9 cellular contexts compared by ENCODE assay signal in the genomic region with DNA sequence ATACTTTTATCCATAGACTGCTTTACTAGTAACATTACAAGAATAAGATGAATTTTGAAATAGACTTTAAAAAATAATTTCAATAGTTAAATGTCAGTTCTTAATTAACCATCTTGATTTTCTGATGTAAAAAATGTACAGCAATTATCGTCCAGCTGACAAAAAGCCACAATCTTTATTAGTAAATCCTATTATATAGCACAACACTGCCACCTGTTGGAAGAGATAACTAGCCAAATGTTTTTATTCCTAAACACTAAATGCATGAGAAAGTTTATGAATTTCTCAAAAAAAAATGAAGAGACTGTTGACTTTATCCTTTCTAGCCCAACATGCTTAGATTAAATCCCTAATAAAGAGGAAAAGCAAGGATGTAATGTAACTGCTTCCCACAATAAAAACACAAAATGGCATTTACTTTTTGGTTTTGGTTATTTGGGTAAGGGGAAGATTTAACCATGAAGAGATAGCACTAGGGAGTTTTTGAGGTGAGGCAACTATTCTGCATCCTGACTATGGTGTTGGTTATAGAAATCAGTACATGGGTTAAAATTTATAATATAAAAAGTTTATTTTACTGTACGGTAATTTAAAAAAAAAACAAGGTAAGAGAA. TPM values are rescaled to one million over a fixed set of nuclear protein-coding genes. Genes with fewer than 3 reads are reported as not detected.
DNase-seq lines count a peak whose midpoint lies in the region; ATAC-seq and TF ChIP-seq lines count a peak whose summit lies in the region.
"Had no signal": no experiment of that assay in that cellular context is flagged by ENCODE, and none has a peak within 500 bp of the region (broad histone marks: within the 10 kb centered on the region; RNA-seq: fewer than 3 reads in every experiment).

No MANE protein-coding gene starts in this region.

- peak in 1 of 7 experiments; percentile 22 for DNase-seq in CD8-positive, alpha-beta T cell
- DNase-seq in HFFc6 (peak; percentile 69), RKO (ENCODE audit: low spot score) (peak; percentile 60), erythroblast (lab: John Stamatoyannopoulos, UW) (peak; percentile 68 to 78), T-helper 9 cell (no peak), NCI-H128 (lab: John Stamatoyannopoulos, UW; ENCODE audit: unreplicated experiment) (no peak)
- no peak for DNase-seq in activated naive CD4-positive, alpha-beta T cell treated with anti-CD3 and anti-CD28 coated beads, Interleukin-2, amount 50 U/mL, for 16 hours

- H3K27me3 ChIP-seq in CD8-positive, alpha-beta T cell (ENCODE audit: insufficient read depth, low read length), result no peaks in the 10 kb centered on the region
- H3K27me3 ChIP-seq in parathyroid adenoma (ENCODE audit: control insufficient read depth, insufficient read depth, low read length), result no peaks in the 10 kb centered on the region

- no peak overlapping the region for H2AFZ ChIP-seq in parathyroid adenoma

- peaks cover 35% of the 10 kb centered on the region for H3K79me2 ChIP-seq in parathyroid adenoma

- peak; percentile 31 for ATAC-seq in CD8-positive, alpha-beta T cell

- peaks cover 12% of the 10 kb centered on the region for H3K36me3 Mint-ChIP-seq in CD8-positive, alpha-beta T cell
- H3K36me3 Mint-ChIP-seq in HFFc6 (ENCODE audit: low read depth), result peaks cover 11% of the 10 kb centered on the region

- H3K4me3 ChIP-seq in CD8-positive, alpha-beta T cell (ENCODE audit: low read depth, low read length), result no peak overlapping the region
- no peak overlapping the region for H3K4me3 ChIP-seq in parathyroid adenoma (ENCODE audit: low read depth, low read length)

- peaks cover 54% of the 10 kb centered on the region for H3K4me1 Mint-ChIP-seq in CD8-positive, alpha-beta T cell (ENCODE audit: low read depth)
- peaks cover 45% of the 10 kb centered on the region for H3K4me1 Mint-ChIP-seq in HFFc6 (ENCODE audit: low read depth)

- no peaks in the 10 kb centered on the region for H3K4me1 ChIP-seq in CD8-positive, alpha-beta T cell (ENCODE audit: insufficient read depth, low read length)
- H3K4me1 ChIP-seq in parathyroid adenoma, result no peaks in the 10 kb centered on the region

- no peaks in the 10 kb centered on the region for H3K27me3 Mint-ChIP-seq in CD8-positive, alpha-beta T cell (ENCODE audit: low read depth)
- peaks cover 2% of the 10 kb centered on the region; the same call in 1 of the 2 replicates for H3K27me3 Mint-ChIP-seq in HFFc6 (ENCODE audit: insufficient read depth)
- H3K27me3 Mint-ChIP-seq: IgD-negative memory B cell had no signal

- H3K9ac ChIP-seq in parathyroid adenoma, result no peak overlapping the region

- POLR2A ChIA-PET in CD8-positive, alpha-beta T cell (lab: Charles Lee), result interaction anchor here (1.8 kb wide), 1 partner anchor 139 kb away, joined by 6 read pairs; a partner anchor contains a TSS

- no peak overlapping the region for H3K4me3 Mint-ChIP-seq in CD8-positive, alpha-beta T cell
- no peak overlapping the region for H3K4me3 Mint-ChIP-seq in HFFc6

- intact Hi-C loops in CD8-positive, alpha-beta T cell (cut with DNase I, micrococcal nuclease), result loop anchor here (1.0 to 10.0 kb wide), 11 partner anchors 20 to 1779 kb away; a partner anchor contains a TSS

- no peaks in the 10 kb centered on the region for H3K9me3 Mint-ChIP-seq in CD8-positive, alpha-beta T cell
- no peaks in the 10 kb centered on the region; the same call in 1 of the 2 replicates for H3K9me3 Mint-ChIP-seq in HFFc6
- H3K9me3 Mint-ChIP-seq: IgD-negative memory B cell had no signal

- no peak overlapping the region for H3K4me2 ChIP-seq in parathyroid adenoma (ENCODE audit: low read length)

- no peak for TF ChIP-seq POLR2A in erythroblast (IDR thresholded peaks at IDR 0.05; ENCODE audit: low read length)

- TF ChIP-seq CTCF in CD8-positive, alpha-beta T cell (IDR thresholded peaks at IDR 0.05), result peak; percentile 95
- TF ChIP-seq CTCF in HFFc6 (IDR thresholded peaks at IDR 0.05), result peak; percentile 91
- TF ChIP-seq CTCF in parathyroid adenoma (IDR thresholded peaks at IDR 0.05), result peak; percentile 66

- CTCF ChIA-PET in CD8-positive, alpha-beta T cell (lab: Charles Lee), result interaction anchor here (0.7 to 7.3 kb wide), 23 partner anchors 8 to 789 kb away, joined by 3 to 99 read pairs (median 5); a partner anchor contains a TSS

- no peak overlapping the region for H3K27ac ChIP-seq in CD8-positive, alpha-beta T cell (ENCODE audit: low read depth, low read length)
- no peak overlapping the region for H3K27ac ChIP-seq in parathyroid adenoma

- H3K27ac Mint-ChIP-seq in CD8-positive, alpha-beta T cell, result no peak overlapping the region
- no peak overlapping the region for H3K27ac Mint-ChIP-seq in HFFc6

- no peaks in the 10 kb centered on the region for H3K9me3 ChIP-seq in CD8-positive, alpha-beta T cell (ENCODE audit: low read length)
- H3K9me3 ChIP-seq in parathyroid adenoma (ENCODE audit: control insufficient read depth, low read length), result no peaks in the 10 kb centered on the region

- no peaks in the 10 kb centered on the region for H3K36me3 ChIP-seq in CD8-positive, alpha-beta T cell (ENCODE audit: insufficient read depth, low read length)
- H3K36me3 ChIP-seq in parathyroid adenoma (ENCODE audit: control insufficient read depth, insufficient read depth, low read length), result no peaks in the 10 kb centered on the region

RNA-seq across cellular contexts. Expression of a gene that starts 8.0 kb away (rescaled TPM):
- 10 to 100 TPM; 95.8 to 96.7 TPM for total RNA-seq in CD8-positive, alpha-beta T cell
- total RNA-seq in HFFc6 (2021; fragmentation: NEBNext Ultra II Directional; extraction: Animal tissue kit (Norgen Biotek cat#: 25700)), result 10 to 100 TPM; 52.5 to 61.5 (median 57.3) TPM

RNA-seq across cellular contexts. Expression of a gene that starts 37.2 kb away (rescaled TPM):
- 10 to 100 TPM; 12.8 to 14.6 TPM for total RNA-seq in CD8-positive, alpha-beta T cell
- total RNA-seq in HFFc6 (2021; fragmentation: NEBNext Ultra II Directional; extraction: Animal tissue kit (Norgen Biotek cat#: 25700)), result 10 to 100 TPM; 29.0 to 43.9 (median 36.0) TPM

Comparison
In these comparisons a context has a peak if more than half of its experiments do, and no peak if none do; other contexts are left out.
1. DNase-seq: peak in HFFc6 (single experiment), RKO (single experiment) and erythroblast (2 of 2); none in T-helper 9 cell (single experiment), NCI-H128 (single experiment) and activated naive CD4-positive, alpha-beta T cell treated with anti-CD3 and anti-CD28 coated beads, Interleukin-2, amount 50 U/mL, for 16 hours (single experiment).
2. Peak in every context shown above with its lines, with median percentiles within 50 percentile points of each other: CTCF ChIP-seq.